Comparison of ENCODE assay signal across 8 cellular contexts in the genomic region with DNA sequence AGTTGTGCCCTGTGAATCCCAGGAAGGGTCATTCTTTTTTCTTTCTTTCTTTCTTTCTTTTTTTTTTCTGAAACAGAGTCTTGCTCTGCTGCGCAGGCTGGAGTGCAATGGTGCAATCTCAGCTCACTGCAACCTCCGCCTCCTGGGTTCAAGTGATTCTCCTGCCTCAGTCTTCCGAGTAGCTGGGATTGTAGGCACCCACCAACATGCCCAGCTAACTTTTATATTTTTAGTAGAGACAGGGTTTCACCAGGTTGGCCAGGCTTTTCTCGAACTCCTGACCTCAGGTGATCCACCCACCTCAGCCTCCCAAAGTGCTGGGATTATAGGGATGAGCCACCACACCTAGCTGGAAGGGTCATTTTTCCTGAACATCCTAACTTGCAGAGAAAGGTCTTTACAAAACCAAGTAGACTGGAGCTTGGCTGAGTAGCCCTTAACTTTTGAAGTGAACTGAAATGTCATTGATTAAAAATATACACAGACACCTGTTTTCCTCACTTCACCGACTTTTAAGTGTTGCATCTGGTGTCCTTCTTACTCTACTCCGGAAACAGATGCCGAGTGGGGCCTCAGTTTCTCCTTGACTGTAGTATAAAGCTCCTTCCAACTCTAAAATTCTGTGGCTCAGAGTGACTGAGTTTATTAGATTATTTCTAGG. TPM values are rescaled to one million over a fixed set of nuclear protein-coding genes. Genes with fewer than 3 reads are reported as not detected.
DNase-seq lines count a peak whose midpoint lies in the region; ATAC-seq, FAIRE-seq and TF ChIP-seq lines count a peak whose summit lies in the region.
"Not testable (repeated sequence)": the region's sequence is repeated elsewhere in the genome, so short reads cannot be mapped to it uniquely, and the experiment has no call there.

No MANE protein-coding gene starts in this region.

- intact Hi-C loops in Calu3 (cut with micrococcal nuclease; ENCODE audit: unreplicated experiment) = loop anchor here (10.0 kb wide), 1 partner anchor 177 kb away; no protein-coding TSS in a partner anchor
- intact Hi-C loops in GM12878 (cut with micrococcal nuclease; ENCODE audit: unreplicated experiment) = not testable (repeated sequence)

- SMC1A ChIA-PET in GM12878 (lab: Charles Lee; ENCODE audit: uncharacterized antibody, unreplicated experiment) = interaction anchor here (0.8 to 10.0 kb wide), 11 partner anchors 8 to 329 kb away, joined by 3 to 98 read pairs (median 8); a partner anchor contains a TSS

- not testable (repeated sequence) for H3K9me3 Mint-ChIP-seq in Calu3 (ENCODE audit: low read depth, unreplicated experiment); naive B cell; stimulated activated naive B cell treated with anti-CD40 and anti-IgM and Interleukin-4, amounts not matched to agents 10 μg/mL and 1 μg/mL and 100 μg/mL, for 72 hours

- H3K4me1 ChIP-seq in RWPE2 (ENCODE audit: insufficient read depth, poor library complexity, severe bottlenecking) (peaks cover 16% of the 10 kb centered on the region), GM12878 (ENCODE audit: control insufficient read depth, insufficient read depth, low read length) (peaks cover 20% of the 10 kb centered on the region)

- in situ Hi-C loops in GM12878 (cut with MboI) = not testable (repeated sequence)

- not testable (repeated sequence) for H3K9ac ChIP-seq in GM12878 (ENCODE audit: control insufficient read depth, insufficient read depth, low read length)

- H2AFZ ChIP-seq in GM12878 (ENCODE audit: control insufficient read depth, low read depth, low read length) = not testable (repeated sequence)

- not testable (repeated sequence) for H3K79me2 ChIP-seq in GM12878 (ENCODE audit: control insufficient read depth, insufficient read depth, low read length)

- H3K27me3 Mint-ChIP-seq in Calu3 (ENCODE audit: unreplicated experiment); naive B cell; stimulated activated naive B cell treated with anti-CD40 and anti-IgM and Interleukin-4, amounts not matched to agents 10 μg/mL and 1 μg/mL and 100 μg/mL, for 72 hours: not testable (repeated sequence)

- RAD21 ChIA-PET in GM12878 (lab: Charles Lee; ENCODE audit: unreplicated experiment) = interaction anchor here (0.8 to 2.1 kb wide), 7 partner anchors 10 to 241 kb away, joined by 3 to 13 read pairs (median 4); a partner anchor contains a TSS

- CTCF ChIA-PET in Calu3 (lab: Charles Lee) = not testable (repeated sequence)
- CTCF ChIA-PET in GM12878 (lab: Yijun Ruan, JAX) = interaction anchor here (0.6 to 7.4 kb wide), 14 partner anchors 9 to 314 kb away, joined by 3 to 80 read pairs (median 4); a partner anchor contains a TSS

- peak overlapping the region; percentile 38; the same call in 1 of the 2 replicates for H3K4me2 ChIP-seq in GM12878 (ENCODE audit: control insufficient read depth, insufficient read depth)

- not testable (repeated sequence) for H3K4me3 Mint-ChIP-seq in Calu3 (ENCODE audit: low read depth, unreplicated experiment)
- peak overlapping the region; percentile 17 to 89 (median 66) for H3K4me3 Mint-ChIP-seq in naive B cell
- H3K4me3 Mint-ChIP-seq in stimulated activated naive B cell treated with anti-CD40 and anti-IgM and Interleukin-4, amounts not matched to agents 10 μg/mL and 1 μg/mL and 100 μg/mL, for 72 hours = peak overlapping the region; percentile 39 to 53

- H3K36me3 Mint-ChIP-seq in Calu3 (ENCODE audit: insufficient read depth, unreplicated experiment); naive B cell; stimulated activated naive B cell treated with anti-CD40 and anti-IgM and Interleukin-4, amounts not matched to agents 10 μg/mL and 1 μg/mL and 100 μg/mL, for 72 hours: not testable (repeated sequence)

- H3K4me1 Mint-ChIP-seq in Calu3 (ENCODE audit: low read depth, unreplicated experiment) = peaks cover 38% of the 10 kb centered on the region
- peaks cover 40 to 80% (median 48%) of the 10 kb centered on the region in 3 donors for H3K4me1 Mint-ChIP-seq in naive B cell
- H3K4me1 Mint-ChIP-seq in stimulated activated naive B cell treated with anti-CD40 and anti-IgM and Interleukin-4, amounts not matched to agents 10 μg/mL and 1 μg/mL and 100 μg/mL, for 72 hours = peaks cover 52 to 58% of the 10 kb centered on the region in 2 donors

- TF ChIP-seq CTCF in 22Rv1 (IDR thresholded peaks at IDR 0.05) = peak; percentile 38
- not testable (repeated sequence) for TF ChIP-seq CTCF in Calu3 (IDR thresholded peaks at IDR 0.05; ENCODE audit: unreplicated experiment); GM12878 (IDR thresholded peaks at IDR 0.05 in 2 of 3, conservative IDR thresholded peaks at IDR 0.05 in 1 of 3; ENCODE audit: control insufficient read depth in 2 of 3, extremely low read depth in 1 of 3, insufficient read depth in 1 of 3, low read depth in 3 of 3, low read length in 3 of 3)
- TF ChIP-seq CTCF in RWPE2 (IDR thresholded peaks at IDR 0.05; ENCODE audit: poor library complexity, severe bottlenecking) = peak; percentile 34

- H3K27ac Mint-ChIP-seq in Calu3 (ENCODE audit: unreplicated experiment) (peak overlapping the region; percentile 32), naive B cell (peak overlapping the region; percentile 54 to 96 (median 88))
- H3K27ac Mint-ChIP-seq in stimulated activated naive B cell treated with anti-CD40 and anti-IgM and Interleukin-4, amounts not matched to agents 10 μg/mL and 1 μg/mL and 100 μg/mL, for 72 hours = peak overlapping the region; percentile 90

- FAIRE-seq in GM12878 (lab: Jason Lieb, UNC) = not testable (repeated sequence)

- not testable (repeated sequence) for TF ChIP-seq POLR2A in GM12878 (IDR thresholded peaks at IDR 0.05; ENCODE audit: low read depth, low read length)

- not testable (repeated sequence) for H3K36me3 ChIP-seq in RWPE2 (ENCODE audit: low read depth); GM12878 (ENCODE audit: control insufficient read depth in 2 of 2, insufficient read depth in 2 of 2, low read length in 1 of 2)

- POLR2A ChIA-PET in GM12878 (lab: Charles Lee) = interaction anchor here (0.5 to 1.6 kb wide), 2 partner anchors 15 to 79 kb away, joined by 3 to 5 read pairs; a partner anchor contains a TSS

- H3K27me3 ChIP-seq in RWPE2 (ENCODE audit: insufficient read depth, poor library complexity, severe bottlenecking); GM12878 (replicated peaks in 1 of 2; ENCODE audit: control insufficient read depth in 2 of 2, insufficient read depth in 2 of 2, low read length in 1 of 2): not testable (repeated sequence)

- not testable (repeated sequence) for TF ChIP-seq RAD21 in GM12878 (IDR thresholded peaks at IDR 0.05; ENCODE audit: insufficient read depth, low read depth, low read length)

- ATAC-seq in RWPE2 (ENCODE audit: low read depth); GM12878: not testable (repeated sequence)
- ATAC-seq in naive B cell (ENCODE audit: low read depth in 2 of 2) = peak; percentile 33 to 57
- ATAC-seq in stimulated activated naive B cell treated with anti-CD40 and anti-IgM and Interleukin-4, amounts not matched to agents 10 μg/mL and 1 μg/mL and 100 μg/mL, for 72 hours (replicated peaks) = peak; percentile 51 to 53

- BruUV-seq in Calu3 (replicated peaks; lab: Mats Ljungman, UMichigan); GM12878 (replicated peaks; lab: Mats Ljungman, UMichigan): not testable (repeated sequence)

- not testable (repeated sequence) for TF ChIP-seq EP300 in GM12878 (IDR thresholded peaks at IDR 0.05; ENCODE audit: borderline replicate concordance in 1 of 2, control insufficient read depth in 1 of 2, low read depth in 2 of 2, low read length in 2 of 2)

- peak overlapping the region; percentile 61 for H3K27ac ChIP-seq in 22Rv1
- peak overlapping the region; percentile 39 for H3K27ac ChIP-seq in RWPE2 (ENCODE audit: poor library complexity, severe bottlenecking)
- 0 out of 2 replicates have a peak overlapping the region, but pooled peaks have one; percentile 10 for H3K27ac ChIP-seq in GM12878 (ENCODE audit: control insufficient read depth, insufficient read depth)
- peak overlapping the region; percentile 57 for H3K27ac ChIP-seq in epithelial cell of prostate

- not testable (repeated sequence) for H3K9me3 ChIP-seq in RWPE2 (ENCODE audit: severe bottlenecking); GM12878 (replicated peaks; ENCODE audit: control insufficient read depth, insufficient read depth, low read length)

- H3K4me3 ChIP-seq in RWPE2 (ENCODE audit: severe bottlenecking); GM12878: not testable (repeated sequence)

- H4K20me1 ChIP-seq in GM12878 (ENCODE audit: control insufficient read depth, insufficient read depth) = not testable (repeated sequence)

- WGBS in GM12878 (ENCODE audit: insufficient coverage, insufficient replicate concordance, low lambda C conversion rate, missing lambda C conversion rate) = 43% methylated on average over 7 of the region's 7 CpGs

- not testable (repeated sequence) for DNase-seq in Calu3; RWPE2 (ENCODE audit: low spot score); GM12878 (ENCODE audit: low read depth, low spot score); epithelial cell of prostate (ENCODE audit: low read depth, low spot score); naive B cell; stimulated activated naive B cell treated with anti-CD40 and anti-IgM and Interleukin-4, amounts not matched to agents 10 μg/mL and 1 μg/mL and 100 μg/mL, for 72 hours
- DNase-seq in NAMALWA (ENCODE audit: low spot score) = peak; percentile 66

RNA-seq across cellular contexts. Expression of a gene that starts 6.4 kb away (rescaled TPM):
- total RNA-seq in Calu3 (2022) (46.1 and 47.0 TPM in 2 replicates), GM12878 (2014; rRNA removed) (24.1 and 25.8 TPM in 2 replicates), GM12878 (2014; rRNA removed; fragmentation: Illumina TruSeq; extraction: Trizol) (16.6 and 19.7 TPM in 2 replicates), GM12878 (2021) (50.0 and 50.8 TPM in 2 replicates)
- 32.1 and 35.1 TPM in 2 replicates for total RNA-seq in GM12878 (2013; cell fraction: nucleolus; rRNA removed)
- polyA plus RNA-seq in GM12878 (2011; ENCODE audit: low read depth) = 10.9 TPM
- polyA plus RNA-seq in GM12878 (2011; rRNA removed) (21.5 and 29.1 TPM in 2 replicates), GM12878 (2014; fragmentation: Illumina TruSeq; extraction: Trizol) (15.3 and 25.2 TPM in 2 replicates), GM12878 (2014; fragmentation: Nextera tagmentation; extraction: Ambion mirVana) (1 to 10 TPM in 1 of 2 experiments, under 1 TPM in 1; 0.79 to 1.1 TPM), GM12878 (2014; rRNA removed) (35.5 and 39.9 TPM in 2 replicates), GM12878 (2016; fragmentation: Nextera tagmentation; extraction: Ambion mirVana) (1 to 10 TPM; 6.2 to 6.9 TPM), naive B cell (ENCODE audit: low read depth in 6 of 6) (1 to 10 TPM; 1.0 to 4.3 (median 2.4) TPM)
- 45.9 and 46.4 TPM in 2 replicates for polyA plus RNA-seq in GM12878 (2011; cell fraction: cytosol; rRNA removed)
- polyA plus RNA-seq in GM12878 (2011; cell fraction: nucleus; rRNA removed) = 21.1 and 25.5 TPM in 2 replicates
- polyA plus RNA-seq in GM12878 (2012) = 20.4 and 25.0 TPM in 2 replicates
- 35.8 and 47.0 TPM in 2 replicates for polyA minus RNA-seq in GM12878 (2011; rRNA and poly(A)+ RNA removed)
- 16.1 and 18.3 TPM in 2 replicates for polyA minus RNA-seq in GM12878 (2011; cell fraction: cytosol; rRNA and poly(A)+ RNA removed)
- polyA minus RNA-seq in GM12878 (2011; cell fraction: nucleus; rRNA and poly(A)+ RNA removed) = 8.1 and 13.5 TPM in 2 replicates

RNA-seq across cellular contexts. Expression of a gene that starts 39.2 kb away (rescaled TPM):
- total RNA-seq in Calu3 (2022) (2.4 and 2.6 TPM in 2 replicates), GM12878 (2014; rRNA removed) (20.9 and 24.1 TPM in 2 replicates), GM12878 (2014; rRNA removed; fragmentation: Illumina TruSeq; extraction: Trizol) (11.9 and 14.7 TPM in 2 replicates), GM12878 (2021) (21.0 and 21.1 TPM in 2 replicates)
- total RNA-seq in GM12878 (2013; cell fraction: nucleolus; rRNA removed) = 7.2 and 8.4 TPM in 2 replicates
- polyA plus RNA-seq in GM12878 (2011; ENCODE audit: low read depth) = 7.9 TPM
- polyA plus RNA-seq in GM12878 (2011; rRNA removed) (4.1 and 7.0 TPM in 2 replicates), GM12878 (2014; fragmentation: Illumina TruSeq; extraction: Trizol) (13.1 and 23.7 TPM in 2 replicates), GM12878 (2014; fragmentation: Nextera tagmentation; extraction: Ambion mirVana) (1 to 10 TPM; 2.2 to 5.5 TPM), GM12878 (2014; rRNA removed) (25.5 and 26.0 TPM in 2 replicates), GM12878 (2016; fragmentation: Nextera tagmentation; extraction: Ambion mirVana) (10 to 100 TPM; 27.3 to 30.3 TPM), naive B cell (ENCODE audit: low read depth in 6 of 6) (1 to 10 TPM in 3 of 6 donors, under 1 TPM in 2, not detected in 1; 0.78 to 2.4 (median 1.4) TPM)
- polyA plus RNA-seq in GM12878 (2011; cell fraction: cytosol; rRNA removed) = 11.6 and 12.3 TPM in 2 replicates
- polyA plus RNA-seq in GM12878 (2011; cell fraction: nucleus; rRNA removed) = 6.2 and 6.5 TPM in 2 replicates
- 8.5 and 13.0 TPM in 2 replicates for polyA plus RNA-seq in GM12878 (2012)
- 4.2 and 7.4 TPM in 2 replicates for polyA minus RNA-seq in GM12878 (2011; rRNA and poly(A)+ RNA removed)
- polyA minus RNA-seq in GM12878 (2011; cell fraction: cytosol; rRNA and poly(A)+ RNA removed) = 1.4 and 1.6 TPM in 2 replicates
- 0.48 and 1.4 TPM in 2 replicates for polyA minus RNA-seq in GM12878 (2011; cell fraction: nucleus; rRNA and poly(A)+ RNA removed)

RNA-seq across cellular contexts. Expression of a gene that starts 47.1 kb away (rescaled TPM):
- total RNA-seq in Calu3 (2022) = 60.6 and 71.3 TPM in 2 replicates
- 350 and 390 TPM in 2 replicates for total RNA-seq in GM12878 (2013; cell fraction: nucleolus; rRNA removed)
- 24.1 and 26.8 TPM in 2 replicates for total RNA-seq in GM12878 (2014; rRNA removed)
- 27.0 and 30.5 TPM in 2 replicates for total RNA-seq in GM12878 (2014; rRNA removed; fragmentation: Illumina TruSeq; extraction: Trizol)
- 88.1 and 92.2 TPM in 2 replicates for total RNA-seq in GM12878 (2021)
- 10.0 TPM for polyA plus RNA-seq in GM12878 (2011; ENCODE audit: low read depth)
- 12.6 and 21.2 TPM in 2 replicates for polyA plus RNA-seq in GM12878 (2011; rRNA removed)
- 10.7 and 12.7 TPM in 2 replicates for polyA plus RNA-seq in GM12878 (2011; cell fraction: cytosol; rRNA removed)
- 68.4 and 143 TPM in 2 replicates for polyA plus RNA-seq in GM12878 (2011; cell fraction: nucleus; rRNA removed)
- 17.8 and 21.9 TPM in 2 replicates for polyA plus RNA-seq in GM12878 (2012)
- polyA plus RNA-seq in GM12878 (2014; fragmentation: Illumina TruSeq; extraction: Trizol) = 44.7 and 57.4 TPM in 2 replicates
- 1 to 10 TPM; 2.6 to 3.3 TPM for polyA plus RNA-seq in GM12878 (2014; fragmentation: Nextera tagmentation; extraction: Ambion mirVana)
- polyA plus RNA-seq in GM12878 (2014; rRNA removed) = 30.8 and 36.1 TPM in 2 replicates
- 10 to 100 TPM; 11.0 to 16.4 TPM for polyA plus RNA-seq in GM12878 (2016; fragmentation: Nextera tagmentation; extraction: Ambion mirVana)
- polyA minus RNA-seq in GM12878 (2011; rRNA and poly(A)+ RNA removed) = 47.1 and 52.2 TPM in 2 replicates
- 18.7 and 21.0 TPM in 2 replicates for polyA minus RNA-seq in GM12878 (2011; cell fraction: cytosol; rRNA and poly(A)+ RNA removed)
- 46.8 and 73.0 TPM in 2 replicates for polyA minus RNA-seq in GM12878 (2011; cell fraction: nucleus; rRNA and poly(A)+ RNA removed)
- polyA plus RNA-seq in naive B cell (ENCODE audit: low read depth in 6 of 6) = 10 to 100 TPM; 10.9 to 28.0 (median 15.6) TPM

Comparison
In these comparisons a context has a peak if more than half of its experiments do, and no peak if none do; other contexts are left out.
1. H3K27ac ChIP-seq: peak in every context shown above with its lines; median percentile 61 in 22Rv1; 57 in epithelial cell of prostate; 39 in RWPE2; 10 in GM12878.
2. H3K27ac Mint-ChIP-seq: peak in every context shown above with its lines; median percentile 90 in stimulated activated naive B cell treated with anti-CD40 and anti-IgM and Interleukin-4, amounts not matched to agents 10 μg/mL and 1 μg/mL and 100 μg/mL, for 72 hours; 88 in naive B cell; 32 in Calu3.